ENCODE assay signal across 27 cellular contexts in genomic region chr2:217204358-217204757, GRCh38.
DNase-seq lines count a peak whose midpoint lies in the region; ATAC-seq and TF ChIP-seq lines count a peak whose summit lies in the region.
"Had no signal": no experiment of that assay in that cellular context is flagged by ENCODE, and none has a peak within 500 bp of the region (broad histone marks: within the 10 kb centered on the region; RNA-seq: fewer than 3 reads in every experiment).

No MANE protein-coding gene starts in this region.

- no peak overlapping the region for H3K4me3 Mint-ChIP-seq in T-helper 17 cell
- H3K4me3 Mint-ChIP-seq: activated naive CD4-positive, alpha-beta T cell treated with anti-CD3 and anti-CD28 coated beads, Interleukin-2, amount 10 ng/mL, durations not matched to agents 7 days and 5 days; nephron progenitor cell; T-cell had no signal

- H3K79me2 ChIP-seq in Karpas-422 (ENCODE audit: low read length) = no peaks in the 10 kb centered on the region
- H3K79me2 ChIP-seq: parathyroid adenoma had no signal

- H3K9me3 ChIP-seq in T-helper 17 cell (ENCODE audit: control insufficient read depth, low read length, poor library complexity, severe bottlenecking) (no peaks in the 10 kb centered on the region), Karpas-422 (ENCODE audit: low read length) (no peaks in the 10 kb centered on the region)
- H3K9me3 ChIP-seq: A549, HAP-1, mucosa of descending colon, right lobe of liver had no signal

- H3K9ac ChIP-seq in Karpas-422 (ENCODE audit: low read length) = no peak overlapping the region
- H3K9ac ChIP-seq: parathyroid adenoma had no signal

- no peaks in the 10 kb centered on the region for H3K4me1 Mint-ChIP-seq in T-helper 17 cell
- H3K4me1 Mint-ChIP-seq: activated naive CD4-positive, alpha-beta T cell treated with anti-CD3 and anti-CD28 coated beads, Interleukin-2, amount 10 ng/mL, durations not matched to agents 7 days and 5 days; T-cell had no signal

- H4K20me1 ChIP-seq in Karpas-422 (ENCODE audit: insufficient read depth, low read depth, low read length) = no peaks in the 10 kb centered on the region

- no peaks in the 10 kb centered on the region for H3K9me2 ChIP-seq in Karpas-422 (replicated peaks; ENCODE audit: insufficient read depth, low read length)

- H3K36me3 ChIP-seq in Karpas-422 (ENCODE audit: insufficient read depth, low read length) = no peaks in the 10 kb centered on the region
- H3K36me3 ChIP-seq: HAP-1, right lobe of liver had no signal

- no peaks in the 10 kb centered on the region for H3K36me3 Mint-ChIP-seq in T-helper 17 cell (ENCODE audit: low read depth)
- H3K36me3 Mint-ChIP-seq: activated naive CD4-positive, alpha-beta T cell treated with anti-CD3 and anti-CD28 coated beads, Interleukin-2, amount 10 ng/mL, durations not matched to agents 7 days and 5 days; T-cell had no signal

- no peak overlapping the region for H2AFZ ChIP-seq in Karpas-422 (ENCODE audit: low read length)
- H2AFZ ChIP-seq: parathyroid adenoma had no signal

- TF ChIP-seq CTCF in astrocyte of the spinal cord (IDR thresholded peaks at IDR 0.05; ENCODE audit: low read depth, low read length) = no peak
- TF ChIP-seq CTCF in foreskin keratinocyte (conservative IDR thresholded peaks at IDR 0.05) = no peak
- TF ChIP-seq CTCF in coronary artery (IDR thresholded peaks at IDR 0.05) = no peak

- H3K4me1 ChIP-seq in foreskin keratinocyte = no peaks in the 10 kb centered on the region
- no peaks in the 10 kb centered on the region for H3K4me1 ChIP-seq in Karpas-422 (ENCODE audit: low read length)
- H3K4me1 ChIP-seq: A549, parathyroid adenoma, right lobe of liver had no signal

- DNase-seq in A172 (ENCODE audit: low spot score) = peak; percentile 38
- DNase-seq in HT1080 (ENCODE audit: low read depth) = peak; percentile 62
- DNase-seq in astrocyte of the spinal cord (ENCODE audit: low read depth, low spot score) = peak; percentile 67
- DNase-seq in foreskin keratinocyte = peak; percentile 24 to 53
- no peak for DNase-seq in hippocampal formation (lab: John Stamatoyannopoulos, UW)
- DNase-seq in coronary artery (ENCODE audit: low spot score) = no peak
- DNase-seq in T-helper 17 cell = no peak
- DNase-seq in Karpas-422 = no peak
- DNase-seq: activated CD4-positive, alpha-beta T cell treated with anti-CD3 and anti-CD28 coated beads for 4 hours; activated naive CD4-positive, alpha-beta T cell treated with anti-CD3 and anti-CD28 coated beads, Interleukin-2, amount 10 ng/mL, durations not matched to agents 7 days and 5 days; activated T-cell treated with anti-CD3 and anti-CD28 coated beads, Interleukin-2, amount 50 U/mL, for 48 hours; C1 segment of cervical spinal cord; Calu3; head of caudate nucleus; KBM-7; mucosa of descending colon; NCI-H187; NCI-H2227 treated with DMSO at 0.1 percent for 48 hours; NCI-H748 treated with DMSO at 0.1 percent for 48 hours; nephron progenitor cell; right lobe of liver; stimulated activated CD4-positive, alpha-beta T cell treated with anti-CD3 and anti-CD28 coated beads, Interleukin-15, amount 100 ng/mL, for 24 hours; T-cell had no signal

- H3K27me3 Mint-ChIP-seq in T-helper 17 cell = peaks cover 27% of the 10 kb centered on the region

- ATAC-seq in foreskin keratinocyte = peak; percentile 50
- no peak for ATAC-seq in T-helper 17 cell
- ATAC-seq: A549, mucosa of descending colon, right lobe of liver, T-cell had no signal

- no peak overlapping the region for H3K4me2 ChIP-seq in Karpas-422 (ENCODE audit: low read depth, low read length, poor library complexity, severe bottlenecking)
- H3K4me2 ChIP-seq: A549 had no signal

- H3K27me3 ChIP-seq in foreskin keratinocyte (no peaks in the 10 kb centered on the region), Karpas-422 (ENCODE audit: low read length) (no peaks in the 10 kb centered on the region)
- H3K27me3 ChIP-seq: right lobe of liver had no signal

- no peak overlapping the region for H3K27ac Mint-ChIP-seq in T-helper 17 cell
- H3K27ac Mint-ChIP-seq: activated naive CD4-positive, alpha-beta T cell treated with anti-CD3 and anti-CD28 coated beads, Interleukin-2, amount 10 ng/mL, durations not matched to agents 7 days and 5 days; nephron progenitor cell; T-cell had no signal

- in situ Hi-C loops in astrocyte of the spinal cord (cut with HindIII; ENCODE audit: low sequenced_read_pairs) = no loop called here

- H3K27ac ChIP-seq in foreskin keratinocyte = no peak overlapping the region
- H3K27ac ChIP-seq in coronary artery = no peak overlapping the region
- no peak overlapping the region for H3K27ac ChIP-seq in Karpas-422 (ENCODE audit: low read length)
- H3K27ac ChIP-seq: A549, epithelial cell of prostate, parathyroid adenoma, right lobe of liver had no signal

- H3K4me3 ChIP-seq in astrocyte of the spinal cord (ENCODE audit: low read depth, low read length) = no peak overlapping the region
- H3K4me3 ChIP-seq in coronary artery = no peak overlapping the region
- no peak overlapping the region for H3K4me3 ChIP-seq in Karpas-422 (ENCODE audit: low read length)
- H3K4me3 ChIP-seq: A549, HAP-1, mucosa of descending colon, right lobe of liver had no signal

Comparison
In these comparisons a context has a peak if more than half of its experiments do, and no peak if none do; other contexts are left out.
1. DNase-seq: peak in A172 (single experiment), HT1080 (single experiment), astrocyte of the spinal cord (single experiment) and foreskin keratinocyte (2 of 2); none in hippocampal formation (0 of 2), coronary artery (single experiment), T-helper 17 cell (0 of 3) and Karpas-422 (single experiment).